ENCODE assay signal across 8 cellular contexts in the genomic region with DNA sequence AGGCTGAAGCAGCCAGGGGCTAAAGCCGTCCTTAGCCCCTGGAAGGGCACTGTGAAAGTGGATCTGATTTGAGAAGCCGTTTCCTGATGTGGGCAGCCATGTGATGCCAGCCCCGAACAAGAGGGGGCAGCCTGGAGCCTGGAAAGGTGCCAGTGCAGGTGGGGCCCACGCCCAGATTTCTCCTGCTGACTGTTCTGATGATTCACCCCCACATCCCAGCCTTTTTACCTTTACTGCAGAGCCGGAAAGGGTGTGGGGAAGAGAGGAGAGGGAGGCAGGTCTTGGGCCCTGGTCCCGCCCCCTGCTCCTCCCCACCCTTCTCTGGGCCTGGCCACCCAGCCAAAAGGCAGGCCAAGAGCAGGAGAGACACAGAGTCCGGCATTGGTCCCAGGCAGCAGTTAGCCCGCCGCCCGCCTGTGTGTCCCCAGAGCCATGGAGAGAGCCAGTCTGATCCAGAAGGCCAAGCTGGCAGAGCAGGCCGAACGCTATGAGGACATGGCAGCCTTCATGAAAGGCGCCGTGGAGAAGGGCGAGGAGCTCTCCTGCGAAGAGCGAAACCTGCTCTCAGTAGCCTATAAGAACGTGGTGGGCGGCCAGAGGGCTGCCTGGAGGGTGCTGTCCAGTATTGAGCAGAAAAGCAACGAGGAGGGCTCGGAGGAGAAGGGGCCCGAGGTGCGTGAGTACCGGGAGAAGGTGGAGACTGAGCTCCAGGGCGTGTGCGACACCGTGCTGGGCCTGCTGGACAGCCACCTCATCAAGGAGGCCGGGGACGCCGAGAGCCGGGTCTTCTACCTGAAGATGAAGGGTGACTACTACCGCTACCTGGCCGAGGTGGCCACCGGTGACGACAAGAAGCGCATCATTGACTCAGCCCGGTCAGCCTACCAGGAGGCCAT. TPM values are rescaled to one million over a fixed set of nuclear protein-coding genes. Genes with fewer than 3 reads are reported as not detected.
A peak's percentile ranks its signal among the peaks of the same experiment; 100 is the strongest.
DNase-seq lines count a peak whose midpoint lies in the region; ATAC-seq and TF ChIP-seq lines count a peak whose summit lies in the region.

TSS of gene SFN (plus strand) at position 369 of the 896 bp plus-strand sequence. CDS start at position 433, 64 bp downstream.

- H3K4me1 ChIP-seq in endodermal cell (ENCODE audit: control insufficient read depth, insufficient read depth, low read length) (no peaks in the 10 kb centered on the region), neutrophil (ENCODE audit: control insufficient read depth in 1 of 2, insufficient read depth in 1 of 2, low read depth in 1 of 2, low read length in 1 of 2) (peaks cover 18 to 23% of the 10 kb centered on the region in 2 experiments)

- WGBS in endodermal cell (ENCODE audit: insufficient coverage in 1 of 2, insufficient read length in 1 of 2), 2 experiments, result 83 to 89% methylated on average over 27 to 36 of the region's 37 CpGs

- peak; percentile 91 for DNase-seq in NCI-H1436 treated with DMSO at 0.1 percent for 48 hours (lab: John Stamatoyannopoulos, UW)
- peak; percentile 46 to 52 for DNase-seq in activated CD4-positive, alpha-beta T cell treated with anti-CD3 and anti-CD28 coated beads for 4 hours
- peak; percentile 97 for DNase-seq in endodermal cell
- no peak for DNase-seq in amniotic stem cell (lab: John Stamatoyannopoulos, UW)

- H3K4me3 Mint-ChIP-seq in endodermal cell, result peak within 1 kb of the TSS; percentile 78

- no peaks in the 10 kb centered on the region for H3K9me3 ChIP-seq in endodermal cell (ENCODE audit: control insufficient read depth, low read length)
- H3K9me3 ChIP-seq in neutrophil, result no peaks in the 10 kb centered on the region

- TF ChIP-seq CTCF in endodermal cell (conservative IDR thresholded peaks at IDR 0.05), result peak; percentile 79
- peak; percentile 19 for TF ChIP-seq CTCF in neutrophil (IDR thresholded peaks at IDR 0.05)

- peak within 1 kb of the TSS; percentile 75; the same call in 1 of the 2 replicates for H3K4me3 ChIP-seq in GM08714 (ENCODE audit: low read length)
- peak within 1 kb of the TSS; percentile 93 for H3K4me3 ChIP-seq in endodermal cell (ENCODE audit: low read length)
- H3K4me3 ChIP-seq in neutrophil (ENCODE audit: low read depth in 1 of 2, low read length in 1 of 2), result peak within 1 kb of the TSS in 1 of 2 experiments; percentile 72

- H3K36me3 ChIP-seq in endodermal cell (ENCODE audit: control insufficient read depth, insufficient read depth, low read length), result no peaks in the 10 kb centered on the region
- H3K36me3 ChIP-seq in neutrophil, result peaks cover 14% of the 10 kb centered on the region

- H3K27ac ChIP-seq in endodermal cell (ENCODE audit: low read depth, low read length) (no peak within 1 kb of the TSS), neutrophil (no peak within 1 kb of the TSS)

- H3K9me3 Mint-ChIP-seq in endodermal cell, result no peaks in the 10 kb centered on the region

- H3K27me3 ChIP-seq in endodermal cell (ENCODE audit: control insufficient read depth, insufficient read depth, low read length, poor library complexity, severe bottlenecking) (no peaks in the 10 kb centered on the region), neutrophil (peaks cover 24% of the 10 kb centered on the region)

- H3K27ac Mint-ChIP-seq in endodermal cell, result peak within 1 kb of the TSS; percentile 74

- no peak within 1 kb of the TSS for H3K9ac ChIP-seq in endodermal cell (ENCODE audit: extremely low read depth, low read length, poor library complexity, severe bottlenecking)

- peaks cover 6% of the 10 kb centered on the region for H3K4me1 Mint-ChIP-seq in endodermal cell

- H3K36me3 Mint-ChIP-seq in endodermal cell (ENCODE audit: low read depth), result no peaks in the 10 kb centered on the region

- peaks cover 13% of the 10 kb centered on the region for H3K27me3 Mint-ChIP-seq in endodermal cell (ENCODE audit: insufficient read depth)

- ATAC-seq in HG03469 (IDR thresholded peaks at IDR 0.05; ENCODE audit: unreplicated experiment) (no peak), HG03432 (IDR thresholded peaks at IDR 0.05; ENCODE audit: unreplicated experiment) (no peak)

RNA-seq across cellular contexts. Expression of gene SFN, which starts in this region (rescaled TPM):
- total RNA-seq in endodermal cell, result 1 to 10 TPM; 1.5 to 2.6 TPM
- polyA plus RNA-seq in endodermal cell (2013, experiment 1 of 2), result 0.50 TPM
- 0.87 TPM for polyA plus RNA-seq in endodermal cell (2013, experiment 2 of 2)
